Comparison of ENCODE assay signal across 1 cellular context in the genomic region with DNA sequence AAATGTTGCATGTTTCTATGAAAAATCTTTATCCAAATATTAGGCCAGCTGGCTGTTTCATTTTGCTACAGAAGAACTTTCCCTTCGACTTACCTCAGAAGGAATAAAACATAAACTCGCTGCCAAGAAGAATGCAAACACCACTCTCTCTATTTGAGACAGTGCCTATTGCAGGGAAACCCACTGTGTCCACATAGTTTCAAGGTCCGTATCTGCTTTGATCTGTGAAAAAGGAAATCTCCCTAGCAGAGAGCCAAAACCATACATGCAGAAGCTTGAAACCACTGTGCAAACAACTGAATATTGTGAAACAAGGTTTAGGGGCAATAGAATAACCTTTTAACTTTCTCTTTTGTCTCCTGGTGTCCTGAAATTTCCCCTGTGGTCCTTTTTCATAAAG.
A peak's percentile ranks its signal among the peaks of the same experiment; 100 is the strongest.
TF ChIP-seq lines count a peak whose summit lies in the region.

No MANE protein-coding gene starts in this region.

TF ChIP-seq in HepG2, 621 proteins besides CTCF, POLR2A, EP300 and RAD21 (continued from another document and continues in another):
- TF ChIP-seq MEIS2 (CRISPR knock-in tag; IDR thresholded peaks at IDR 0.05), result peak; percentile 65; the same call in 1 of the 2 replicates
- TF ChIP-seq, protein P1, sequence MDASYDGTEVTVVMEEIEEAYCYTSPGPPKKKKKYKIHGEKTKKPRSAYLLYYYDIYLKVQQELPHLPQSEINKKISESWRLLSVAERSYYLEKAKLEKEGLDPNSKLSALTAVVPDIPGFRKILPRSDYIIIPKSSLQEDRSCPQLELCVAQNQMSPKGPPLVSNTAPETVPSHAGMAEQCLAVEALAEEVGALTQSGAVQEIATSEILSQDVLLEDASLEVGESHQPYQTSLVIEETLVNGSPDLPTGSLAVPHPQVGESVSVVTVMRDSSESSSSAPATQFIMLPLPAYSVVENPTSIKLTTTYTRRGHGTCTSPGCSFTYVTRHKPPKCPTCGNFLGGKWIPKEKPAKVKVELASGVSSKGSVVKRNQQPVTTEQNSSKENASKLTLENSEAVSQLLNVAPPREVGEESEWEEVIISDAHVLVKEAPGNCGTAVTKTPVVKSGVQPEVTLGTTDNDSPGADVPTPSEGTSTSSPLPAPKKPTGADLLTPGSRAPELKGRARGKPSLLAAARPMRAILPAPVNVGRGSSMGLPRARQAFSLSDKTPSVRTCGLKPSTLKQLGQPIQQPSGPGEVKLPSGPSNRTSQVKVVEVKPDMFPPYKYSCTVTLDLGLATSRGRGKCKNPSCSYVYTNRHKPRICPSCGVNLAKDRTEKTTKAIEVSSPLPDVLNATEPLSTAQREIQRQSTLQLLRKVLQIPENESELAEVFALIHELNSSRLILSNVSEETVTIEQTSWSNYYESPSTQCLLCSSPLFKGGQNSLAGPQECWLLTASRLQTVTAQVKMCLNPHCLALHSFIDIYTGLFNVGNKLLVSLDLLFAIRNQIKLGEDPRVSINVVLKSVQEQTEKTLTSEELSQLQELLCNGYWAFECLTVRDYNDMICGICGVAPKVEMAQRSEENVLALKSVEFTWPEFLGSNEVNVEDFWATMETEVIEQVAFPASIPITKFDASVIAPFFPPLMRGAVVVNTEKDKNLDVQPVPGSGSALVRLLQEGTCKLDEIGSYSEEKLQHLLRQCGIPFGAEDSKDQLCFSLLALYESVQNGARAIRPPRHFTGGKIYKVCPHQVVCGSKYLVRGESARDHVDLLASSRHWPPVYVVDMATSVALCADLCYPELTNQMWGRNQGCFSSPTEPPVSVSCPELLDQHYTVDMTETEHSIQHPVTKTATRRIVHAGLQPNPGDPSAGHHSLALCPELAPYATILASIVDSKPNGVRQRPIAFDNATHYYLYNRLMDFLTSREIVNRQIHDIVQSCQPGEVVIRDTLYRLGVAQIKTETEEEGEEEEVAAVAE (CRISPR knock-in tag; IDR thresholded peaks at IDR 0.05; ENCODE audit: borderline replicate concordance), result peak; percentile 83; the same call in 1 of the 2 replicates
- no peak; the same call in 1 of the 2 replicates for TF ChIP-seq ZFP90 (CRISPR knock-in tag; IDR thresholded peaks at IDR 0.05; ENCODE audit: borderline replicate concordance)
- TF ChIP-seq, protein P2, sequence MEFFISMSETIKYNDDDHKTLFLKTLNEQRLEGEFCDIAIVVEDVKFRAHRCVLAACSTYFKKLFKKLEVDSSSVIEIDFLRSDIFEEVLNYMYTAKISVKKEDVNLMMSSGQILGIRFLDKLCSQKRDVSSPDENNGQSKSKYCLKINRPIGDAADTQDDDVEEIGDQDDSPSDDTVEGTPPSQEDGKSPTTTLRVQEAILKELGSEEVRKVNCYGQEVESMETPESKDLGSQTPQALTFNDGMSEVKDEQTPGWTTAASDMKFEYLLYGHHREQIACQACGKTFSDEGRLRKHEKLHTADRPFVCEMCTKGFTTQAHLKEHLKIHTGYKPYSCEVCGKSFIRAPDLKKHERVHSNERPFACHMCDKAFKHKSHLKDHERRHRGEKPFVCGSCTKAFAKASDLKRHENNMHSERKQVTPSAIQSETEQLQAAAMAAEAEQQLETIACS (CRISPR knock-in tag; IDR thresholded peaks at IDR 0.05), result no peak
- TF ChIP-seq, protein P3, sequence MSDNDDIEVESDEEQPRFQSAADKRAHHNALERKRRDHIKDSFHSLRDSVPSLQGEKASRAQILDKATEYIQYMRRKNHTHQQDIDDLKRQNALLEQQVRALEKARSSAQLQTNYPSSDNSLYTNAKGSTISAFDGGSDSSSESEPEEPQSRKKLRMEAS (IDR thresholded peaks at IDR 0.05), result peak; percentile 33; the same call in 1 of the 2 replicates
- TF ChIP-seq NR3C1 (CRISPR knock-in tag; IDR thresholded peaks at IDR 0.05), result no peak
- TF ChIP-seq ZZZ3 (CRISPR knock-in tag; IDR thresholded peaks at IDR 0.05; ENCODE audit: borderline replicate concordance), result no peak
- peak; percentile 87 for TF ChIP-seq TARDBP (CRISPR knock-in tag; IDR thresholded peaks at IDR 0.05)
- TF ChIP-seq ZNF343 (CRISPR knock-in tag; IDR thresholded peaks at IDR 0.05), result peak; percentile 74; the same call in 1 of the 2 replicates
- peak; percentile 21; the same call in 1 of the 3 replicates for TF ChIP-seq MXI1 (IDR thresholded peaks at IDR 0.05; ENCODE audit: borderline replicate concordance, low read depth, low read length)
- TF ChIP-seq ZKSCAN8 (CRISPR knock-in tag; IDR thresholded peaks at IDR 0.05; ENCODE audit: borderline replicate concordance), result peak; percentile 94
- TF ChIP-seq FOSL2 (CRISPR knock-in tag; IDR thresholded peaks at IDR 0.05), result peak; percentile 71
- TF ChIP-seq, protein P4, sequence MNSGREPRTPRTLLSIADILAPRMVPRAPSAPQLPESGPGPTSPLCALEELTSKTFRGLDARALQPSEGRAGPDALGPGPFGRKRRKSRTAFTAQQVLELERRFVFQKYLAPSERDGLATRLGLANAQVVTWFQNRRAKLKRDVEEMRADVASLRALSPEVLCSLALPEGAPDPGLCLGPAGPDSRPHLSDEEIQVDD (CRISPR knock-in tag; IDR thresholded peaks at IDR 0.05; ENCODE audit: borderline replicate concordance), result no peak
- TF ChIP-seq NPAS2 (CRISPR knock-in tag; IDR thresholded peaks at IDR 0.05; ENCODE audit: borderline replicate concordance), result no peak
- TF ChIP-seq KDM1A (CRISPR knock-in tag; IDR thresholded peaks at IDR 0.05), result peak; percentile 64; the same call in 1 of the 2 replicates
- TF ChIP-seq TGIF2 (CRISPR knock-in tag; IDR thresholded peaks at IDR 0.05), result no peak
- peak; percentile 89; the same call in 1 of the 2 replicates for TF ChIP-seq ZBTB20 (CRISPR knock-in tag; IDR thresholded peaks at IDR 0.05; ENCODE audit: borderline replicate concordance, low read depth)
- TF ChIP-seq GTF3A (CRISPR knock-in tag; conservative IDR thresholded peaks at IDR 0.05), result no peak
- no peak for TF ChIP-seq MEIS1 (CRISPR knock-in tag; IDR thresholded peaks at IDR 0.05; ENCODE audit: borderline replicate concordance)
- TF ChIP-seq, protein P5, sequence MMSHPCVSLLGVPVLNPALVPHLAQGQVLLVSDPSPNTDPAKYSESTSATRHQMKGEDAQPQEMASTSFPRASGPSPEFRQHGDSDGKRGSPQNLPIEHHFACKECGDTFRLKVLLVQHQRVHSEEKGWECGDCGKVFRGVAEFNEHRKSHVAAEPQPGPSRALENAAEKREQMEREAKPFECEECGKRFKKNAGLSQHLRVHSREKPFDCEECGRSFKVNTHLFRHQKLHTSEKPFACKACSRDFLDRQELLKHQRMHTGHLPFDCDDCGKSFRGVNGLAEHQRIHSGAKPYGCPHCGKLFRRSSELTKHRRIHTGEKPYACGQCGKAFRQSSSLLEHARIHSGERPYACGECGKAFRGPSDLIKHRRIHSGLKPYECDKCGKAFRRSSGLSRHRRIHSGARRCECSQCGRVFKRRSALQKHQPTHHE (CRISPR knock-in tag; IDR thresholded peaks at IDR 0.05; ENCODE audit: borderline replicate concordance), result 0 out of 2 replicates have a peak, but pooled peaks have one; percentile 41
- TF ChIP-seq, protein P6, sequence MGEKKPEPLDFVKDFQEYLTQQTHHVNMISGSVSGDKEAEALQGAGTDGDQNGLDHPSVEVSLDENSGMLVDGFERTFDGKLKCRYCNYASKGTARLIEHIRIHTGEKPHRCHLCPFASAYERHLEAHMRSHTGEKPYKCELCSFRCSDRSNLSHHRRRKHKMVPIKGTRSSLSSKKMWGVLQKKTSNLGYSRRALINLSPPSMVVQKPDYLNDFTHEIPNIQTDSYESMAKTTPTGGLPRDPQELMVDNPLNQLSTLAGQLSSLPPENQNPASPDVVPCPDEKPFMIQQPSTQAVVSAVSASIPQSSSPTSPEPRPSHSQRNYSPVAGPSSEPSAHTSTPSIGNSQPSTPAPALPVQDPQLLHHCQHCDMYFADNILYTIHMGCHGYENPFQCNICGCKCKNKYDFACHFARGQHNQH (CRISPR knock-in tag; IDR thresholded peaks at IDR 0.05), result peak; percentile 90
- no peak for TF ChIP-seq NR1H2 (CRISPR knock-in tag; IDR thresholded peaks at IDR 0.05; ENCODE audit: borderline replicate concordance, low read depth)
- TF ChIP-seq JUN (CRISPR knock-in tag; IDR thresholded peaks at IDR 0.05), result 0 out of 2 replicates have a peak, but pooled peaks have one; percentile 39
- no peak for TF ChIP-seq JUND (CRISPR knock-in tag; IDR thresholded peaks at IDR 0.05)
- TF ChIP-seq HIVEP1 (CRISPR knock-in tag; IDR thresholded peaks at IDR 0.05), result no peak
- TF ChIP-seq, protein P7, sequence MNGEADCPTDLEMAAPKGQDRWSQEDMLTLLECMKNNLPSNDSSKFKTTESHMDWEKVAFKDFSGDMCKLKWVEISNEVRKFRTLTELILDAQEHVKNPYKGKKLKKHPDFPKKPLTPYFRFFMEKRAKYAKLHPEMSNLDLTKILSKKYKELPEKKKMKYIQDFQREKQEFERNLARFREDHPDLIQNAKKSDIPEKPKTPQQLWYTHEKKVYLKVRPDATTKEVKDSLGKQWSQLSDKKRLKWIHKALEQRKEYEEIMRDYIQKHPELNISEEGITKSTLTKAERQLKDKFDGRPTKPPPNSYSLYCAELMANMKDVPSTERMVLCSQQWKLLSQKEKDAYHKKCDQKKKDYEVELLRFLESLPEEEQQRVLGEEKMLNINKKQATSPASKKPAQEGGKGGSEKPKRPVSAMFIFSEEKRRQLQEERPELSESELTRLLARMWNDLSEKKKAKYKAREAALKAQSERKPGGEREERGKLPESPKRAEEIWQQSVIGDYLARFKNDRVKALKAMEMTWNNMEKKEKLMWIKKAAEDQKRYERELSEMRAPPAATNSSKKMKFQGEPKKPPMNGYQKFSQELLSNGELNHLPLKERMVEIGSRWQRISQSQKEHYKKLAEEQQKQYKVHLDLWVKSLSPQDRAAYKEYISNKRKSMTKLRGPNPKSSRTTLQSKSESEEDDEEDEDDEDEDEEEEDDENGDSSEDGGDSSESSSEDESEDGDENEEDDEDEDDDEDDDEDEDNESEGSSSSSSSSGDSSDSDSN (CRISPR knock-in tag; IDR thresholded peaks at IDR 0.05), result 0 out of 2 replicates have a peak, but pooled peaks have one; percentile 30
- TF ChIP-seq TCF7 (IDR thresholded peaks at IDR 0.05; ENCODE audit: low read depth), result peak; percentile 99
- TF ChIP-seq NR2C2 (CRISPR knock-in tag; IDR thresholded peaks at IDR 0.05; ENCODE audit: borderline replicate concordance), result peak; percentile 66; the same call in 1 of the 2 replicates
- TF ChIP-seq HHEX (CRISPR knock-in tag; IDR thresholded peaks at IDR 0.05), result peak; percentile 89
- peak; percentile 92 for TF ChIP-seq MIXL1 (CRISPR knock-in tag; IDR thresholded peaks at IDR 0.05)
- peak; percentile 96 for TF ChIP-seq ERF (CRISPR knock-in tag; IDR thresholded peaks at IDR 0.05)
- no peak for TF ChIP-seq GABPA (IDR thresholded peaks at IDR 0.05; ENCODE audit: low read depth, low read length)
- TF ChIP-seq GABPA (CRISPR knock-in tag; IDR thresholded peaks at IDR 0.05; ENCODE audit: low read depth), result peak; percentile 40; the same call in 1 of the 2 replicates
- 0 out of 2 replicates have a peak, but pooled peaks have one; percentile 24 for TF ChIP-seq MXD4 (CRISPR knock-in tag; IDR thresholded peaks at IDR 0.05)
- TF ChIP-seq RCOR2 (CRISPR knock-in tag; IDR thresholded peaks at IDR 0.05), result peak; percentile 88
- peak; percentile 99 for TF ChIP-seq BCL6 (CRISPR knock-in tag; IDR thresholded peaks at IDR 0.05)
- TF ChIP-seq ZSCAN9 (CRISPR knock-in tag; IDR thresholded peaks at IDR 0.05; ENCODE audit: borderline replicate concordance), result peak; percentile 88
- TF ChIP-seq, protein P8, sequence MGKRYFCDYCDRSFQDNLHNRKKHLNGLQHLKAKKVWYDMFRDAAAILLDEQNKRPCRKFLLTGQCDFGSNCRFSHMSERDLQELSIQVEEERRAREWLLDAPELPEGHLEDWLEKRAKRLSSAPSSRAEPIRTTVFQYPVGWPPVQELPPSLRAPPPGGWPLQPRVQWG (CRISPR knock-in tag; IDR thresholded peaks at IDR 0.05; ENCODE audit: borderline replicate concordance, low read depth), result no peak
- no peak for TF ChIP-seq ZNF678 (CRISPR knock-in tag; IDR thresholded peaks at IDR 0.05)
- TF ChIP-seq FOXA1 (IDR thresholded peaks at IDR 0.05), result peak; percentile 83
- TF ChIP-seq FOXA1 (CRISPR knock-in tag; IDR thresholded peaks at IDR 0.05), result peak; percentile 97
- TF ChIP-seq, protein P9, sequence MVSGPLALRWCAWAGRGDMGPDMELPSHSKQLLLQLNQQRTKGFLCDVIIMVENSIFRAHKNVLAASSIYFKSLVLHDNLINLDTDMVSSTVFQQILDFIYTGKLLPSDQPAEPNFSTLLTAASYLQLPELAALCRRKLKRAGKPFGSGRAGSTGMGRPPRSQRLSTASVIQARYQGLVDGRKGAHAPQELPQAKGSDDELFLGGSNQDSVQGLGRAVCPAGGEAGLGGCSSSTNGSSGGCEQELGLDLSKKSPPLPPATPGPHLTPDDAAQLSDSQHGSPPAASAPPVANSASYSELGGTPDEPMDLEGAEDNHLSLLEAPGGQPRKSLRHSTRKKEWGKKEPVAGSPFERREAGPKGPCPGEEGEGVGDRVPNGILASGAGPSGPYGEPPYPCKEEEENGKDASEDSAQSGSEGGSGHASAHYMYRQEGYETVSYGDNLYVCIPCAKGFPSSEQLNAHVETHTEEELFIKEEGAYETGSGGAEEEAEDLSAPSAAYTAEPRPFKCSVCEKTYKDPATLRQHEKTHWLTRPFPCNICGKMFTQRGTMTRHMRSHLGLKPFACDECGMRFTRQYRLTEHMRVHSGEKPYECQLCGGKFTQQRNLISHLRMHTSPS (CRISPR knock-in tag; IDR thresholded peaks at IDR 0.05; ENCODE audit: low read depth), result peak; percentile 73; the same call in 1 of the 2 replicates
- no peak for TF ChIP-seq TCF12 (IDR thresholded peaks at IDR 0.05)
- TF ChIP-seq TCF12 (CRISPR knock-in tag; IDR thresholded peaks at IDR 0.05), result peak; percentile 85; the same call in 1 of the 2 replicates
- TF ChIP-seq ZBTB8A (CRISPR knock-in tag; IDR thresholded peaks at IDR 0.05; ENCODE audit: borderline replicate concordance, low read depth), result no peak
- TF ChIP-seq SP1 (IDR thresholded peaks at IDR 0.05), result no peak
- TF ChIP-seq SP1 (CRISPR knock-in tag; IDR thresholded peaks at IDR 0.05), result 0 out of 2 replicates have a peak, but pooled peaks have one; percentile 44
- TF ChIP-seq, protein P10, sequence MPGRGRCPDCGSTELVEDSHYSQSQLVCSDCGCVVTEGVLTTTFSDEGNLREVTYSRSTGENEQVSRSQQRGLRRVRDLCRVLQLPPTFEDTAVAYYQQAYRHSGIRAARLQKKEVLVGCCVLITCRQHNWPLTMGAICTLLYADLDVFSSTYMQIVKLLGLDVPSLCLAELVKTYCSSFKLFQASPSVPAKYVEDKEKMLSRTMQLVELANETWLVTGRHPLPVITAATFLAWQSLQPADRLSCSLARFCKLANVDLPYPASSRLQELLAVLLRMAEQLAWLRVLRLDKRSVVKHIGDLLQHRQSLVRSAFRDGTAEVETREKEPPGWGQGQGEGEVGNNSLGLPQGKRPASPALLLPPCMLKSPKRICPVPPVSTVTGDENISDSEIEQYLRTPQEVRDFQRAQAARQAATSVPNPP (CRISPR knock-in tag; IDR thresholded peaks at IDR 0.05), result no peak
- TF ChIP-seq HOXA7 (CRISPR knock-in tag; IDR thresholded peaks at IDR 0.05), result no peak
- peak; percentile 94 for TF ChIP-seq CEBPB (IDR thresholded peaks at IDR 0.05; ENCODE audit: borderline replicate concordance, low read depth, low read length)
- peak; percentile 58; the same call in 1 of the 2 replicates for TF ChIP-seq EHMT2 (IDR thresholded peaks at IDR 0.05; ENCODE audit: borderline replicate concordance, low read depth, low read length)
- no peak; the same call in 1 of the 2 replicates for TF ChIP-seq ZNF567 (CRISPR knock-in tag; IDR thresholded peaks at IDR 0.05; ENCODE audit: borderline replicate concordance)
- peak; percentile 93 for TF ChIP-seq CREM (IDR thresholded peaks at IDR 0.05)
- TF ChIP-seq CREM (CRISPR knock-in tag; IDR thresholded peaks at IDR 0.05), result no peak
- TF ChIP-seq ZNF792 (CRISPR knock-in tag; IDR thresholded peaks at IDR 0.05), result peak; percentile 89; the same call in 1 of the 2 replicates
